19 cellular contexts compared by ENCODE assay signal in the genomic region with DNA sequence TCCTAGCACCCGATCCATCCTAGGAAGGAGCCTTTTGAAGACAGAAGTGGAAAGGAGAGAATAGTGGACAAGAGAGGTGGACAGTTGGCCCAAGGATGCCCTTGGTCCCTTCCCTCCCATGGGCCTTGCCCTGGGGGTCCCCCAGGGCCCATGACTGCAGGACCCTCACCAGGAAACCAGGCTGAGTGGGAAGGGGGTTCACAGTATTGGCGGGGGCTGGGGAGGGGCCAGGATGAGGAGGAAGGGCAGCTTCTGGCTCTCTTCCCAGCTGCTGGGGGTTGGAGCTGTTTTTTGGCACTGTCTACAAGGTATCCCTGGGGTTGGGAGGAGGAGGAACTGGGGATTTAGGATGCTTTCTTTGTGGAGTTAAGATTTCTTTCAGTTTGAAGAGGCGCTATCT. TPM values are rescaled to one million over a fixed set of nuclear protein-coding genes. Genes with fewer than 3 reads are reported as not detected.
DNase-seq lines count a peak whose midpoint lies in the region; ATAC-seq and TF ChIP-seq lines count a peak whose summit lies in the region.
"Had no signal": no experiment of that assay in that cellular context is flagged by ENCODE, and none has a peak within 500 bp of the region (broad histone marks: within the 10 kb centered on the region; RNA-seq: fewer than 3 reads in every experiment).

No MANE protein-coding gene starts in this region.

- no peaks in the 10 kb centered on the region for H3K27me3 ChIP-seq in osteoblast (ENCODE audit: insufficient read depth, low read length)
- H3K27me3 ChIP-seq: Peyer's patch had no signal

- peaks cover 14% of the 10 kb centered on the region for H3K79me2 ChIP-seq in osteoblast (ENCODE audit: insufficient read depth, low read length)

- peaks cover 18% of the 10 kb centered on the region for H3K27me3 Mint-ChIP-seq in HFFc6 (ENCODE audit: insufficient read depth)
- no peaks in the 10 kb centered on the region for H3K27me3 Mint-ChIP-seq in dendritic cell treated with granulocyte-macrophage colony-stimulating factor and Interleukin-4, amounts not matched to agents 40 ng/mL and 50 ng/mL, for 4 days

- H3K9me3 Mint-ChIP-seq in HFFc6 = no peaks in the 10 kb centered on the region
- H3K9me3 Mint-ChIP-seq in dendritic cell treated with granulocyte-macrophage colony-stimulating factor and Interleukin-4, amounts not matched to agents 40 ng/mL and 50 ng/mL, for 4 days = no peaks in the 10 kb centered on the region

- H3K36me3 Mint-ChIP-seq in HFFc6 (ENCODE audit: low read depth) = peaks cover 22% of the 10 kb centered on the region
- H3K36me3 Mint-ChIP-seq in dendritic cell treated with granulocyte-macrophage colony-stimulating factor and Interleukin-4, amounts not matched to agents 40 ng/mL and 50 ng/mL, for 4 days (ENCODE audit: low read depth) = peaks cover 37% of the 10 kb centered on the region

- H3K4me2 ChIP-seq in osteoblast (ENCODE audit: insufficient read depth, low read length) = no peak overlapping the region

- H3K27ac ChIP-seq in osteoblast (ENCODE audit: low read depth, low read length) = no peak overlapping the region
- H3K27ac ChIP-seq: Peyer's patch had no signal

- peak; percentile 39 for DNase-seq in NCI-H2171 treated with DMSO at 0.1 percent for 48 hours (lab: John Stamatoyannopoulos, UW)
- DNase-seq in NCI-H2171 (lab: John Stamatoyannopoulos, UW) = no peak
- DNase-seq in HFFc6 = no peak
- peak; percentile 44 for DNase-seq in osteoblast (ENCODE audit: insufficient read length, low spot score, missing footprints)
- DNase-seq in CD1c-positive myeloid dendritic cell (ENCODE audit: extremely low spot score) = no peak
- DNase-seq in NCI-H128 (lab: John Stamatoyannopoulos, UW; ENCODE audit: unreplicated experiment) = no peak
- DNase-seq: 8988T, EL, Kasumi-1, MM.1S, NCI-H1105, NCI-H187, NCI-H510A, Peyer's patch, SHP77 treated with DMSO at 0.1 percent for 48 hours had no signal

- H3K4me1 Mint-ChIP-seq in HFFc6 (ENCODE audit: low read depth) = peaks cover 25% of the 10 kb centered on the region
- H3K4me1 Mint-ChIP-seq in dendritic cell treated with granulocyte-macrophage colony-stimulating factor and Interleukin-4, amounts not matched to agents 40 ng/mL and 50 ng/mL, for 4 days (ENCODE audit: low read depth) = peaks cover 63% of the 10 kb centered on the region

- intact Hi-C loops in dendritic cell treated with granulocyte-macrophage colony-stimulating factor and Interleukin-4, amounts not matched to agents 40 ng/mL and 50 ng/mL, for 4 days (cut with micrococcal nuclease) = loop anchor here (10.0 kb wide), 1 partner anchor 87 kb away; a partner anchor contains a TSS

- no peak overlapping the region for H3K4me3 Mint-ChIP-seq in HFFc6
- H3K4me3 Mint-ChIP-seq in dendritic cell treated with granulocyte-macrophage colony-stimulating factor and Interleukin-4, amounts not matched to agents 40 ng/mL and 50 ng/mL, for 4 days = no peak overlapping the region

- ATAC-seq in GM18858 (IDR thresholded peaks at IDR 0.05; ENCODE audit: unreplicated experiment) = no peak
- ATAC-seq: SK-N-SH treated with all-trans-retinoic acid at 6 μM for 48 hours had no signal

- H4K20me1 ChIP-seq in osteoblast (ENCODE audit: insufficient read depth, low read length) = peaks cover 4% of the 10 kb centered on the region

- peaks cover 15% of the 10 kb centered on the region for H3K4me1 ChIP-seq in osteoblast (ENCODE audit: insufficient read depth, low read length)

- H3K9me3 ChIP-seq in osteoblast (ENCODE audit: low read depth, low read length) = no peaks in the 10 kb centered on the region
- H3K9me3 ChIP-seq: HAP-1, Peyer's patch had no signal

- no peak overlapping the region for H2AFZ ChIP-seq in osteoblast (ENCODE audit: low read length)

- TF ChIP-seq CTCF in HFFc6 (IDR thresholded peaks at IDR 0.05) = no peak
- no peak for TF ChIP-seq CTCF in osteoblast (IDR thresholded peaks at IDR 0.05; ENCODE audit: extremely low read depth, low read depth, low read length)

- peak overlapping the region; percentile 24; the same call in 1 of the 2 replicates for H3K27ac Mint-ChIP-seq in HFFc6
- H3K27ac Mint-ChIP-seq in dendritic cell treated with granulocyte-macrophage colony-stimulating factor and Interleukin-4, amounts not matched to agents 40 ng/mL and 50 ng/mL, for 4 days = peak overlapping the region; percentile 91

- H3K36me3 ChIP-seq in osteoblast (ENCODE audit: insufficient read depth, low read length) = peaks cover 4% of the 10 kb centered on the region
- H3K36me3 ChIP-seq: HAP-1, Peyer's patch had no signal

- no peak overlapping the region for H3K4me3 ChIP-seq in osteoblast (ENCODE audit: insufficient read depth, low read length)
- H3K4me3 ChIP-seq: HAP-1, Peyer's patch had no signal

RNA-seq across cellular contexts. Expression of a gene that starts 4.0 kb away (rescaled TPM):
- total RNA-seq in HFFc6 (2021; fragmentation: NEBNext Ultra II Directional; extraction: Animal tissue kit (Norgen Biotek cat#: 25700)) = 10 to 100 TPM in 5 of 6 experiments, 1 to 10 TPM in 1; 8.6 to 15.7 (median 14.0) TPM
- total RNA-seq in osteoblast = 8.0 and 9.7 TPM in 2 replicates

RNA-seq across cellular contexts. Expression of a gene that starts 31.7 kb away (rescaled TPM):
- 10 to 100 TPM; 32.8 to 42.3 (median 37.2) TPM for total RNA-seq in HFFc6 (2021; fragmentation: NEBNext Ultra II Directional; extraction: Animal tissue kit (Norgen Biotek cat#: 25700))
- 26.4 and 31.2 TPM in 2 replicates for total RNA-seq in osteoblast

Comparison
In these comparisons a context has a peak if more than half of its experiments do, and no peak if none do; other contexts are left out.
1. DNase-seq: peak in NCI-H2171 treated with DMSO at 0.1 percent for 48 hours (single experiment) and osteoblast (single experiment); none in NCI-H2171 (single experiment), HFFc6 (single experiment), CD1c-positive myeloid dendritic cell (single experiment) and NCI-H128 (single experiment).